Comparison of ENCODE assay signal across 18 cellular contexts in genomic region chr20:57675773-57676172, GRCh38. TPM values are rescaled to one million over a fixed set of nuclear protein-coding genes. Genes with fewer than 3 reads are reported as not detected.
A peak's percentile ranks its signal among the peaks of the same experiment; 100 is the strongest.
DNase-seq lines count a peak whose midpoint lies in the region; ATAC-seq, FAIRE-seq and TF ChIP-seq lines count a peak whose summit lies in the region.
"Had no signal": no experiment of that assay in that cellular context is flagged by ENCODE, and none has a peak within 500 bp of the region (broad histone marks: within the 10 kb centered on the region; RNA-seq: fewer than 3 reads in every experiment).

No MANE protein-coding gene starts in this region.

- no peaks in the 10 kb centered on the region; the same call in 1 of the 2 replicates for H3K27me3 ChIP-seq in DOHH2 (ENCODE audit: control insufficient read depth, low read length)
- no peaks in the 10 kb centered on the region for H3K27me3 ChIP-seq in CD4-positive, alpha-beta T cell (ENCODE audit: control insufficient read depth, insufficient read depth, low read length)

- H3K9me3 Mint-ChIP-seq in WTC11 (no peaks in the 10 kb centered on the region), nephron (no peaks in the 10 kb centered on the region)
- H3K9me3 Mint-ChIP-seq in CD4-positive, alpha-beta T cell: no peaks in the 10 kb centered on the region
- H3K9me3 Mint-ChIP-seq: CD4-positive, alpha-beta memory T cell had no signal

- no peaks in the 10 kb centered on the region for H3K9me2 ChIP-seq in DOHH2 (replicated peaks; ENCODE audit: control insufficient read depth, low read length)

- TF ChIP-seq CTCF in DOHH2 (IDR thresholded peaks at IDR 0.05; ENCODE audit: low read depth, low read length, poor library complexity, severe bottlenecking) (no peak), WTC11 (IDR thresholded peaks at IDR 0.05) (no peak), nephron (IDR thresholded peaks at IDR 0.05; ENCODE audit: unreplicated experiment in 3 of 3) (no peak), D721Med (IDR thresholded peaks at IDR 0.05; ENCODE audit: insufficient read depth, missing control alignments) (no peak)
- TF ChIP-seq CTCF in CD4-positive, alpha-beta T cell (IDR thresholded peaks at IDR 0.05): no peak

- H3K4me1 ChIP-seq in DOHH2 (ENCODE audit: control insufficient read depth, low read length): peaks cover 56% of the 10 kb centered on the region

- peak overlapping the region; percentile 87; the same call in 1 of the 2 replicates for H3K4me2 ChIP-seq in DOHH2 (ENCODE audit: low read length)

- no peak overlapping the region for H3K4me3 ChIP-seq in DOHH2 (ENCODE audit: low read length)

- peak overlapping the region; percentile 28; the same call in 1 of the 2 replicates for H3K27ac Mint-ChIP-seq in WTC11
- H3K27ac Mint-ChIP-seq in nephron: peak overlapping the region; percentile 61 to 98 (median 63)
- no peak overlapping the region for H3K27ac Mint-ChIP-seq in CD4-positive, alpha-beta T cell

- intact Hi-C loops in CD4-positive, alpha-beta T cell (cut with DNase I, micrococcal nuclease): no loop called here
- intact Hi-C loops in cardiac septum (cut with DNase I): no loop called here

- H3K27ac ChIP-seq in DOHH2 (ENCODE audit: low read depth, low read length): no peak overlapping the region
- H3K27ac ChIP-seq in CD4-positive, alpha-beta T cell (ENCODE audit: low read depth, low read length): no peak overlapping the region

- H3K27me3 Mint-ChIP-seq in WTC11 (ENCODE audit: low read depth) (no peaks in the 10 kb centered on the region), nephron (ENCODE audit: low read depth) (peaks cover 3% of the 10 kb centered on the region)
- H3K27me3 Mint-ChIP-seq in CD4-positive, alpha-beta T cell: no peaks in the 10 kb centered on the region

- no peak for DNase-seq in WTC11 (ENCODE audit: low spot score)
- DNase-seq in D721Med (ENCODE audit: insufficient read length, low spot score): no peak
- DNase-seq in CD4-positive, alpha-beta T cell: no peak
- no peak for DNase-seq in cardiac septum (ENCODE audit: low spot score)
- DNase-seq: AML-193; CD4-positive, alpha-beta memory T cell; KG1; MV-4-11; NCI-H187; NCI-H2107; NCI-H2227 treated with DMSO at 0.1 percent for 48 hours; NCI-H510A treated with DMSO at 0.1 percent for 48 hours; NCI-H774 had no signal

- H3K4me1 Mint-ChIP-seq in WTC11 (peaks cover 90% of the 10 kb centered on the region), nephron (peaks cover 90% of the 10 kb centered on the region)
- peaks cover 35% of the 10 kb centered on the region for H3K4me1 Mint-ChIP-seq in CD4-positive, alpha-beta T cell (ENCODE audit: low read depth)

- no peaks in the 10 kb centered on the region for H3K9me3 ChIP-seq in DOHH2 (ENCODE audit: control insufficient read depth, insufficient read depth, low read length)
- no peaks in the 10 kb centered on the region for H3K9me3 ChIP-seq in CD4-positive, alpha-beta T cell (ENCODE audit: control insufficient read depth, low read length)

- H3K4me3 Mint-ChIP-seq in WTC11: no peak overlapping the region
- H3K4me3 Mint-ChIP-seq in nephron: peak overlapping the region in 2 of 3 experiments; percentile 17 to 45
- no peak overlapping the region for H3K4me3 Mint-ChIP-seq in CD4-positive, alpha-beta T cell
- H3K4me3 Mint-ChIP-seq: CD4-positive, alpha-beta memory T cell had no signal

- no peaks in the 10 kb centered on the region for H3K36me3 ChIP-seq in DOHH2 (ENCODE audit: control insufficient read depth, low read length)

- H3K36me3 Mint-ChIP-seq in WTC11 (no peaks in the 10 kb centered on the region; the same call in 1 of the 2 replicates), nephron (ENCODE audit: low read depth) (peaks cover 6% of the 10 kb centered on the region)
- H3K36me3 Mint-ChIP-seq in CD4-positive, alpha-beta T cell (ENCODE audit: low read depth): no peaks in the 10 kb centered on the region
- H3K36me3 Mint-ChIP-seq: CD4-positive, alpha-beta memory T cell had no signal

- POLR2A ChIA-PET in WTC11 (lab: Charles Lee): no interaction called here
- POLR2A ChIA-PET in CD4-positive, alpha-beta T cell (lab: Charles Lee): no interaction called here

- CTCF ChIA-PET in WTC11 (lab: Charles Lee): interaction anchor here (1.0 to 1.7 kb wide), 2 partner anchors 7 to 53 kb away, joined by 3 to 4 read pairs; no protein-coding TSS in a partner anchor
- CTCF ChIA-PET in CD4-positive, alpha-beta T cell (lab: Charles Lee): no interaction called here

- peaks cover 7% of the 10 kb centered on the region; the same call in 1 of the 2 replicates for H4K20me1 ChIP-seq in DOHH2 (ENCODE audit: control insufficient read depth, insufficient read depth, low read depth, low read length)

- H3K79me2 ChIP-seq in DOHH2 (ENCODE audit: control insufficient read depth, low read length): peaks cover 80% of the 10 kb centered on the region

- H3F3A ChIP-seq in DOHH2 (ENCODE audit: control insufficient read depth, insufficient read depth): peaks cover 21% of the 10 kb centered on the region

- FAIRE-seq in D721Med (lab: Jason Lieb, UNC): no peak
- FAIRE-seq: H1 had no signal

- ATAC-seq in WTC11 (no peak), HG02798 (IDR thresholded peaks at IDR 0.05; ENCODE audit: poor library complexity, unreplicated experiment) (no peak)
- no peak for ATAC-seq in CD4-positive, alpha-beta T cell (ENCODE audit: poor library complexity)

TF ChIP-seq in WTC11, 78 proteins besides CTCF, POLR2A, EP300 and RAD21 (continues in another document):
- no peak for TF ChIP-seq E2F1 (CRISPR knock-in tag; IDR thresholded peaks at IDR 0.05)
- TF ChIP-seq PREB (CRISPR knock-in tag; IDR thresholded peaks at IDR 0.05; ENCODE audit: borderline replicate concordance): no peak
- TF ChIP-seq ZNF425 (CRISPR knock-in tag; conservative IDR thresholded peaks at IDR 0.05): no peak
- no peak for TF ChIP-seq SOX15 (CRISPR knock-in tag; IDR thresholded peaks at IDR 0.05)
- no peak for TF ChIP-seq TCF7 (CRISPR knock-in tag; IDR thresholded peaks at IDR 0.05; ENCODE audit: low read depth)
- TF ChIP-seq KAT7 (CRISPR knock-in tag; IDR thresholded peaks at IDR 0.05; ENCODE audit: borderline replicate concordance): no peak
- TF ChIP-seq ZNF396 (CRISPR knock-in tag; IDR thresholded peaks at IDR 0.05; ENCODE audit: borderline replicate concordance): no peak
- no peak for TF ChIP-seq NFATC4 (CRISPR knock-in tag; IDR thresholded peaks at IDR 0.05)
- TF ChIP-seq IRF1 (CRISPR knock-in tag; IDR thresholded peaks at IDR 0.05): no peak
- no peak for TF ChIP-seq NR3C1 (CRISPR knock-in tag; conservative IDR thresholded peaks at IDR 0.05; ENCODE audit: low read depth)
- TF ChIP-seq ZNF263 (CRISPR knock-in tag; IDR thresholded peaks at IDR 0.05; ENCODE audit: low read depth): no peak
- TF ChIP-seq USF2 (CRISPR knock-in tag; IDR thresholded peaks at IDR 0.05): no peak
- TF ChIP-seq RORB (CRISPR knock-in tag; IDR thresholded peaks at IDR 0.05): no peak

RNA-seq across cellular contexts. Expression of gene PMEPA1, which starts 34.0 kb away (rescaled TPM):
- total RNA-seq in WTC11 (2021): 29.8 to 40.6 TPM (median 31.0 TPM) in 3 replicates
- 10 to 100 TPM; 15.7 to 18.0 TPM for total RNA-seq in CD4-positive, alpha-beta T cell
- total RNA-seq in cardiac septum: 34.8 TPM

RNA-seq across cellular contexts. Expression of gene ZBP1, which starts 55.5 kb away (rescaled TPM):
- total RNA-seq in WTC11 (2021) (not detected in 3 replicates), cardiac septum (0.43 TPM)
- total RNA-seq in CD4-positive, alpha-beta T cell: 10 to 100 TPM; 39.0 to 40.1 TPM
- total RNA-seq: H1, RPMI7951 had no signal

Comparison
In these comparisons a context has a peak if more than half of its experiments do, and no peak if none do; other contexts are left out.
1. H3K4me3 Mint-ChIP-seq: peak in nephron (2 of 3); none in WTC11 (single experiment) and CD4-positive, alpha-beta T cell (single experiment).
2. RNA of gene ZBP1, which starts 55.5 kb away (total RNA-seq): 39.0 to 40.1 TPM in CD4-positive, alpha-beta T cell; 0.43 TPM in cardiac septum (single experiment) and not detected in WTC11; every median in the first group is over 10 times any median in the second.